ENCODE assay signal across 6 cellular contexts in the genomic region with DNA sequence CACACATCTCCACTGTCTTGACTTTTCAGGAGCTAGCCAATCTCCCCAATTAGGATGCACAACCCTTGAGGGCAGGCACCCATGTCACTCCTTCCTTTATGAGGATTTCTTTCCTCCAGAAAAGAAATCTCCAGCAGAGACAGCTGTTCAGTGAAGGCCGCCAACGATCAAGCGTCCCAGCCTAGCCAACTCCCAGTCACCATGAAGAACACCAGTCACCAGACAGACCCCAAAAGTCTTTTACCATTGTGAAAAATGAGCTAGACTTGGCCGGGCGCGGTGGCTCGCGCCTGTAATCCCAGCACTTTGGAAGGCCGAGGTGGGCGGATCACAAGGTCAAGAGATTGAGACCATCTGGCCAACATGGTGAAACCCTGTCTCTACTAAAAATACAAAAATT. TPM values are rescaled to one million over a fixed set of nuclear protein-coding genes. Genes with fewer than 3 reads are reported as not detected.
"Had no signal": no experiment of that assay in that cellular context is flagged by ENCODE, and none has a peak within 500 bp of the region (broad histone marks: within the 10 kb centered on the region; RNA-seq: fewer than 3 reads in every experiment).

No MANE protein-coding gene starts in this region.

RNA-seq across cellular contexts. Expression of gene KLHL10, which starts 7.7 kb away (rescaled TPM):
- total RNA-seq: K562, M059J, PC-3, Peyer's patch, SJCRH30, SK-MEL-5 had no signal
